In the genomic region with DNA sequence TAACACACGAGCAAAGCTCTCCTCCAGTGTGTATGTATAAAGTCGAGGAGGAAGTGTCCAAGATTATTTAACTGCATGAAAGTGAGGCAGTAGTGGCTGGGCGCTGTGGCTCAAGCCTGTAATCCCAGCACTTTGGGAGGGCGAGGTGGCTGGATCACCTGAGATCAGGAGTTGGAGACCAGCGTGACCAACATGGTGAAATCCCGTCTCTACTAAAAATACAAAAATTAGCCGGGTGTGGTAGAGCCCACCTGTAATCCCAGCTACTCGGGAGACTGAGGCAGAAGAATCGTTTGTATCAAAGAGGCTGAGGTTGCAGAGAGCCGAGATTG, we compare ENCODE assay signal across 11 cellular contexts. TPM values are rescaled to one million over a fixed set of nuclear protein-coding genes. Genes with fewer than 3 reads are reported as not detected.
DNase-seq lines count a peak whose midpoint lies in the region; ATAC-seq, FAIRE-seq and TF ChIP-seq lines count a peak whose summit lies in the region.
"Had no signal": no experiment of that assay in that cellular context is flagged by ENCODE, and none has a peak within 500 bp of the region (broad histone marks: within the 10 kb centered on the region; RNA-seq: fewer than 3 reads in every experiment).

No MANE protein-coding gene starts in this region.

- H3K36me3 ChIP-seq in HepG2 (replicated peaks in 1 of 2; ENCODE audit: control insufficient read depth in 1 of 2, insufficient read depth in 2 of 2, low read length in 2 of 2) (peaks cover 12 to 15% of the 10 kb centered on the region in 2 experiments; a peak in 4 of 5 replicates), right lobe of liver (peaks cover 0 to 11% (median 5%) of the 10 kb centered on the region in 4 donors), upper lobe of left lung (peaks cover 0 to 32% (median 16%) of the 10 kb centered on the region in 4 donors)

- in situ Hi-C loops in HepG2 (cut with HindIII; ENCODE audit: extremely low pct_ligation_motif_present, low pct_unique_long_range_greater_than_20kb) = loop anchor here (5.0 kb wide), 3 partner anchors 49 to 259 kb away; no protein-coding TSS in a partner anchor

- H3K4me1 Mint-ChIP-seq in T-helper 17 cell (peaks cover 24% of the 10 kb centered on the region), endothelial cell (ENCODE audit: unreplicated experiment) (peaks cover 17% of the 10 kb centered on the region)
- H3K4me1 Mint-ChIP-seq in stimulated activated naive CD8-positive, alpha-beta T cell treated with anti-CD3 and anti-CD28 coated beads, Interleukin-15, amount 100 ng/mL, for 72 hours = peaks cover 44% of the 10 kb centered on the region

- DNase-seq in HepG2 (ENCODE audit: low spot score) (no peak), right lobe of liver (no peak), T-helper 17 cell (no peak), endothelial cell (ENCODE audit: low spot score) (no peak), dedifferentiated amniotic fluid mesenchymal stem cell (ENCODE audit: extremely low spot score) (no peak), upper lobe of left lung (no peak)
- no peak for DNase-seq in stimulated activated naive CD8-positive, alpha-beta T cell treated with anti-CD3 and anti-CD28 coated beads, Interleukin-15, amount 100 ng/mL, for 72 hours

- CTCF ChIA-PET in HepG2 (lab: Yijun Ruan, JAX; ENCODE audit: low intra/inter-chr PET ratio, low total read pairs) = interaction anchor here (0.7 to 3.0 kb wide), 8 partner anchors 15 to 262 kb away, joined by 3 to 58 read pairs (median 8); partner anchors contain the start of genes ZNF700 and ZNF763

- H2AFZ ChIP-seq in HepG2 (ENCODE audit: low read length) = no peak overlapping the region

- H3K4me2 ChIP-seq in HepG2 (ENCODE audit: low read depth, low read length) = no peak overlapping the region

- H4K20me1 ChIP-seq in HepG2 (ENCODE audit: insufficient read depth, low read length) = no peaks in the 10 kb centered on the region

- H3K27ac Mint-ChIP-seq in T-helper 17 cell (no peak overlapping the region), endothelial cell (ENCODE audit: unreplicated experiment) (peak overlapping the region; percentile 97)
- H3K27ac Mint-ChIP-seq in stimulated activated naive CD8-positive, alpha-beta T cell treated with anti-CD3 and anti-CD28 coated beads, Interleukin-15, amount 100 ng/mL, for 72 hours = peak overlapping the region in 1 of 2 donors; percentile 81

- H3K36me3 Mint-ChIP-seq in T-helper 17 cell (ENCODE audit: low read depth) (peaks cover 10% of the 10 kb centered on the region), endothelial cell (ENCODE audit: low read depth, unreplicated experiment) (peaks cover 49% of the 10 kb centered on the region)

- H3K4me3 Mint-ChIP-seq in T-helper 17 cell (peak overlapping the region; percentile 97), endothelial cell (ENCODE audit: unreplicated experiment) (peak overlapping the region; percentile 93)
- H3K4me3 Mint-ChIP-seq in stimulated activated naive CD8-positive, alpha-beta T cell treated with anti-CD3 and anti-CD28 coated beads, Interleukin-15, amount 100 ng/mL, for 72 hours = peak overlapping the region; percentile 95 to 97

- no peak overlapping the region for H3K9ac ChIP-seq in HepG2 (ENCODE audit: insufficient read depth, low read depth, low read length)

- no peak overlapping the region for H3K27ac ChIP-seq in HepG2 (ENCODE audit: extremely low read length, insufficient read depth, low read length)
- H3K27ac ChIP-seq in right lobe of liver = no peak overlapping the region
- H3K27ac ChIP-seq in upper lobe of left lung = no peak overlapping the region

- TF ChIP-seq POLR2A in HepG2 (IDR thresholded peaks at IDR 0.05; ENCODE audit: insufficient read depth in 1 of 2, low read depth in 2 of 2, low read length in 2 of 2) (0 out of 4 replicates have a peak, but pooled peaks of 1 of the 2 experiments have one; percentile 15), right lobe of liver (IDR thresholded peaks at IDR 0.05) (no peak), upper lobe of left lung (IDR thresholded peaks at IDR 0.05) (no peak)

- no peak for FAIRE-seq in HepG2 (lab: Jason Lieb, UNC)

- no peak for ATAC-seq in HepG2
- no peak for ATAC-seq in right lobe of liver
- no peak for ATAC-seq in T-helper 17 cell
- ATAC-seq in stimulated activated naive CD8-positive, alpha-beta T cell treated with anti-CD3 and anti-CD28 coated beads, Interleukin-15, amount 100 ng/mL, for 72 hours = no peak
- ATAC-seq in GM19463 (IDR thresholded peaks at IDR 0.05; ENCODE audit: unreplicated experiment) = no peak
- no peak for ATAC-seq in upper lobe of left lung (ENCODE audit: low FRiP score in 2 of 2)

- no peaks in the 10 kb centered on the region; a peak in 1 of 5 replicates for H3K27me3 ChIP-seq in HepG2 (ENCODE audit: control insufficient read depth in 1 of 2, insufficient read depth in 2 of 2, low read length in 2 of 2)
- H3K27me3 ChIP-seq in right lobe of liver = no peaks in the 10 kb centered on the region
- H3K27me3 ChIP-seq in upper lobe of left lung = no peaks in the 10 kb centered on the region
- H3K27me3 ChIP-seq: ascending aorta, heart left ventricle, left lung had no signal

- H3K4me1 ChIP-seq in HepG2 (ENCODE audit: insufficient read depth, low read length) (peaks cover 23% of the 10 kb centered on the region), right lobe of liver (peaks cover 0 to 6% (median 1%) of the 10 kb centered on the region in 4 donors), upper lobe of left lung (peaks cover 16 to 28% (median 24%) of the 10 kb centered on the region in 4 donors)

- no peak for TF ChIP-seq EP300 in HepG2 (IDR thresholded peaks at IDR 0.05; ENCODE audit: low read depth in 2 of 2, low read length in 2 of 2)
- no peak for TF ChIP-seq EP300 in HepG2 (CRISPR knock-in tag; IDR thresholded peaks at IDR 0.05; ENCODE audit: borderline replicate concordance)
- no peak for TF ChIP-seq EP300 in upper lobe of left lung (IDR thresholded peaks at IDR 0.05)

- no peaks in the 10 kb centered on the region for H3K27me3 Mint-ChIP-seq in T-helper 17 cell
- peaks cover 5% of the 10 kb centered on the region for H3K27me3 Mint-ChIP-seq in endothelial cell (ENCODE audit: unreplicated experiment)
- H3K27me3 Mint-ChIP-seq in stimulated activated naive CD8-positive, alpha-beta T cell treated with anti-CD3 and anti-CD28 coated beads, Interleukin-15, amount 100 ng/mL, for 72 hours = no peaks in the 10 kb centered on the region

- H3K4me3 ChIP-seq in HepG2 (replicated peaks in 1 of 3; ENCODE audit: insufficient read depth in 1 of 3, low read depth in 2 of 3, low read length in 3 of 3) = no peak overlapping the region
- no peak overlapping the region for H3K4me3 ChIP-seq in right lobe of liver
- no peak overlapping the region for H3K4me3 ChIP-seq in upper lobe of left lung

- peaks cover 8% of the 10 kb centered on the region for H3K9me3 Mint-ChIP-seq in endothelial cell (ENCODE audit: unreplicated experiment)
- H3K9me3 Mint-ChIP-seq in stimulated activated naive CD8-positive, alpha-beta T cell treated with anti-CD3 and anti-CD28 coated beads, Interleukin-15, amount 100 ng/mL, for 72 hours = peaks cover 19 to 22% of the 10 kb centered on the region in 2 donors

- H3K79me2 ChIP-seq in HepG2 (ENCODE audit: insufficient read depth, low read length) = peaks cover 17% of the 10 kb centered on the region

- BruUV-seq in HepG2 (replicated peaks; lab: Mats Ljungman, UMichigan) = no TSS peak

- H3K9me3 ChIP-seq in HepG2 (ENCODE audit: low read length) (no peaks in the 10 kb centered on the region), right lobe of liver (peaks cover 0 to 3% (median 0%) of the 10 kb centered on the region in 4 donors), T-helper 17 cell (ENCODE audit: control insufficient read depth, low read length, poor library complexity, severe bottlenecking) (no peaks in the 10 kb centered on the region), upper lobe of left lung (peaks cover 0 to 10% (median 6%) of the 10 kb centered on the region in 4 donors)
- H3K9me3 ChIP-seq: ascending aorta had no signal

- TF ChIP-seq CTCF in HepG2 (CRISPR knock-in tag; IDR thresholded peaks at IDR 0.05) (no peak), right lobe of liver (IDR thresholded peaks at IDR 0.05) (no peak), endothelial cell (IDR thresholded peaks at IDR 0.05; ENCODE audit: unreplicated experiment) (peak; percentile 47), upper lobe of left lung (IDR thresholded peaks at IDR 0.05) (no peak)

- TF ChIP-seq RAD21 in HepG2 (CRISPR knock-in tag; IDR thresholded peaks at IDR 0.05) = no peak

- POLR2A ChIA-PET in HepG2 (lab: Yijun Ruan, JAX) = interaction anchor here (1.4 to 2.7 kb wide), 6 partner anchors 15 to 217 kb away, joined by 4 to 24 read pairs (median 14); partner anchors contain the start of genes ZNF136, ZNF625 and ZNF700

- 61% methylated on average over 10 of the region's 10 CpGs for WGBS in HepG2 (ENCODE audit: low lambda C conversion rate)
- 53% methylated on average over 10 of the region's 10 CpGs for WGBS in right lobe of liver (ENCODE audit: insufficient coverage, low coverage, low lambda C conversion rate, missing lambda C conversion rate)
- 55 to 71% methylated on average over 9 to 10 of the region's 10 CpGs for WGBS in upper lobe of left lung, 2 donors

- intact Hi-C loops in HepG2 (cut with micrococcal nuclease; ENCODE audit: unreplicated experiment) = loop anchor here (1.0 to 5.0 kb wide), 5 partner anchors 50 to 344 kb away; partner anchors contain the start of genes ZNF491 and ZNF763
- intact Hi-C loops in right lobe of liver (cut with DNase I) = loop anchor here in 1 of 2 donors (10.0 kb wide), 2 partner anchors 87 to 257 kb away; partner anchors contain the start of genes ZNF69 and ZNF878

RNA-seq across cellular contexts. Expression of gene ZNF20, which starts 1.2 kb away (rescaled TPM):
- total RNA-seq in HepG2 (2016; rRNA removed; fragmentation: Illumina TruSeq; extraction: Trizol) = 8.0 and 9.7 TPM in 2 replicates
- total RNA-seq in HepG2 (2016; cell fraction: cytosol; rRNA removed; fragmentation: Illumina TruSeq; extraction: Trizol; ENCODE audit: low read depth) = 2.7 and 3.1 TPM in 2 replicates
- 5.1 and 6.9 TPM in 2 replicates for total RNA-seq in HepG2 (2016; cell fraction: insoluble cytoplasmic fraction; rRNA removed; fragmentation: Illumina TruSeq; extraction: Trizol)
- total RNA-seq in HepG2 (2016; cell fraction: membrane; rRNA removed; fragmentation: Illumina TruSeq; extraction: Trizol) = 3.9 and 4.1 TPM in 2 replicates
- total RNA-seq in HepG2 (2016; cell fraction: nucleus; rRNA removed; fragmentation: Illumina TruSeq; extraction: Trizol) = 8.4 and 11.2 TPM in 2 replicates
- 1.6 and 2.1 TPM in 2 replicates for polyA plus RNA-seq in HepG2 (2011; rRNA removed)
- 0.81 and 1.1 TPM in 2 replicates for polyA plus RNA-seq in HepG2 (2011; cell fraction: cytosol; rRNA removed)
- 1.2 and 2.1 TPM in 2 replicates for polyA plus RNA-seq in HepG2 (2011; cell fraction: nucleus; rRNA removed)
- polyA plus RNA-seq in HepG2 (2012) = 0.87 and 2.7 TPM in 2 replicates
- polyA plus RNA-seq in HepG2 (2016; cell fraction: cytosol; fragmentation: Illumina TruSeq; extraction: Trizol; ENCODE audit: low read depth) = 1.1 and 1.2 TPM in 2 replicates
- polyA plus RNA-seq in HepG2 (2016; cell fraction: insoluble cytoplasmic fraction; fragmentation: Illumina TruSeq; extraction: Trizol; ENCODE audit: low read depth) = 3.1 and 3.2 TPM in 2 replicates
- 0.98 and 1.8 TPM in 2 replicates for polyA plus RNA-seq in HepG2 (2016; cell fraction: membrane; fragmentation: Illumina TruSeq; extraction: Trizol; ENCODE audit: low read depth)
- polyA plus RNA-seq in HepG2 (2016; cell fraction: nucleus; fragmentation: Illumina TruSeq; extraction: Trizol; ENCODE audit: insufficient read depth, low read depth) = 1.9 and 6.8 TPM in 2 replicates
- polyA minus RNA-seq in HepG2 (2011; rRNA and poly(A)+ RNA removed; ENCODE audit: low replicate concordance) = 0.44 and 2.9 TPM in 2 replicates
- polyA minus RNA-seq in HepG2 (2011; cell fraction: cytosol; rRNA and poly(A)+ RNA removed) = 3.0 and 3.2 TPM in 2 replicates
- polyA minus RNA-seq in HepG2 (2011; cell fraction: nucleus; rRNA and poly(A)+ RNA removed) = 5.0 and 6.2 TPM in 2 replicates
- total RNA-seq in right lobe of liver = 1 to 10 TPM in 5 of 6 experiments, under 1 TPM in 1; 0.98 to 2.7 (median 1.5) TPM
- 1 to 10 TPM; 1.3 to 1.6 TPM for total RNA-seq in T-helper 17 cell
- total RNA-seq in endothelial cell (ENCODE audit: unreplicated experiment) = 6.2 TPM
- total RNA-seq in upper lobe of left lung = 1 to 10 TPM in 5 of 6 donors, not detected in 1; 1.9 to 5.4 (median 4.1) TPM

RNA-seq across cellular contexts. Expression of gene ZNF625, which starts 15.2 kb away (rescaled TPM):
- total RNA-seq in HepG2 (2016; rRNA removed; fragmentation: Illumina TruSeq; extraction: Trizol) = 12.2 and 17.7 TPM in 2 replicates
- total RNA-seq in HepG2 (2016; cell fraction: cytosol; rRNA removed; fragmentation: Illumina TruSeq; extraction: Trizol; ENCODE audit: low read depth) = 4.0 and 5.6 TPM in 2 replicates
- 12.8 and 16.1 TPM in 2 replicates for total RNA-seq in HepG2 (2016; cell fraction: insoluble cytoplasmic fraction; rRNA removed; fragmentation: Illumina TruSeq; extraction: Trizol)
- 8.5 and 10.2 TPM in 2 replicates for total RNA-seq in HepG2 (2016; cell fraction: membrane; rRNA removed; fragmentation: Illumina TruSeq; extraction: Trizol)
- total RNA-seq in HepG2 (2016; cell fraction: nucleus; rRNA removed; fragmentation: Illumina TruSeq; extraction: Trizol) = 11.3 and 11.7 TPM in 2 replicates
- polyA plus RNA-seq in HepG2 (2011; rRNA removed) = 1.7 and 1.8 TPM in 2 replicates
- polyA plus RNA-seq in HepG2 (2011; cell fraction: cytosol; rRNA removed) = 0.75 and 1.1 TPM in 2 replicates
- polyA plus RNA-seq in HepG2 (2011; cell fraction: nucleus; rRNA removed) = 0.80 and 1.6 TPM in 2 replicates
- polyA plus RNA-seq in HepG2 (2012) = 0.97 and 2.8 TPM in 2 replicates
- polyA plus RNA-seq in HepG2 (2016; cell fraction: cytosol; fragmentation: Illumina TruSeq; extraction: Trizol; ENCODE audit: low read depth) = 0.83 and 0.84 TPM in 2 replicates
- polyA plus RNA-seq in HepG2 (2016; cell fraction: insoluble cytoplasmic fraction; fragmentation: Illumina TruSeq; extraction: Trizol; ENCODE audit: low read depth) = 4.9 and 5.1 TPM in 2 replicates
- polyA plus RNA-seq in HepG2 (2016; cell fraction: membrane; fragmentation: Illumina TruSeq; extraction: Trizol; ENCODE audit: low read depth) = 0.44 and 2.1 TPM in 2 replicates
- polyA plus RNA-seq in HepG2 (2016; cell fraction: nucleus; fragmentation: Illumina TruSeq; extraction: Trizol; ENCODE audit: insufficient read depth, low read depth) = 6.4 and 8.2 TPM in 2 replicates
- polyA minus RNA-seq in HepG2 (2011; rRNA and poly(A)+ RNA removed; ENCODE audit: low replicate concordance) = 2.5 TPM in 1 of 2 replicates, not detected in the other
- polyA minus RNA-seq in HepG2 (2011; cell fraction: cytosol; rRNA and poly(A)+ RNA removed) = 4.0 and 5.1 TPM in 2 replicates
- 6.4 and 11.6 TPM in 2 replicates for polyA minus RNA-seq in HepG2 (2011; cell fraction: nucleus; rRNA and poly(A)+ RNA removed)
- 1 to 10 TPM in 4 of 6 experiments, under 1 TPM in 2; 0.57 to 1.8 (median 1.4) TPM for total RNA-seq in right lobe of liver
- 1 to 10 TPM in 1 of 2 donors, under 1 TPM in 1; 0.75 to 1.4 TPM for total RNA-seq in T-helper 17 cell
- total RNA-seq in endothelial cell (ENCODE audit: unreplicated experiment) = 26.7 TPM
- 1 to 10 TPM; 3.0 to 9.8 (median 5.0) TPM for total RNA-seq in upper lobe of left lung

RNA-seq across cellular contexts. Expression of gene ZNF136, which starts 21.5 kb away (rescaled TPM):
- total RNA-seq in HepG2 (2016; rRNA removed; fragmentation: Illumina TruSeq; extraction: Trizol) (10.2 and 16.6 TPM in 2 replicates), right lobe of liver (1 to 10 TPM; 1.3 to 3.9 (median 2.2) TPM), T-helper 17 cell (10 to 100 TPM; 26.9 to 32.0 TPM), endothelial cell (ENCODE audit: unreplicated experiment) (12.4 TPM), upper lobe of left lung (10 to 100 TPM in 2 of 6 donors, 1 to 10 TPM in 4; 5.7 to 15.2 (median 9.2) TPM)
- 0.91 and 1.9 TPM in 2 replicates for total RNA-seq in HepG2 (2016; cell fraction: cytosol; rRNA removed; fragmentation: Illumina TruSeq; extraction: Trizol; ENCODE audit: low read depth)
- total RNA-seq in HepG2 (2016; cell fraction: insoluble cytoplasmic fraction; rRNA removed; fragmentation: Illumina TruSeq; extraction: Trizol) = 9.2 and 18.5 TPM in 2 replicates
- total RNA-seq in HepG2 (2016; cell fraction: membrane; rRNA removed; fragmentation: Illumina TruSeq; extraction: Trizol) = 4.5 and 5.0 TPM in 2 replicates
- 8.1 and 11.9 TPM in 2 replicates for total RNA-seq in HepG2 (2016; cell fraction: nucleus; rRNA removed; fragmentation: Illumina TruSeq; extraction: Trizol)
- 1.8 and 2.5 TPM in 2 replicates for polyA plus RNA-seq in HepG2 (2011; rRNA removed)
- 0.97 and 1.4 TPM in 2 replicates for polyA plus RNA-seq in HepG2 (2011; cell fraction: cytosol; rRNA removed)
- 1.2 and 1.5 TPM in 2 replicates for polyA plus RNA-seq in HepG2 (2011; cell fraction: nucleus; rRNA removed)
- polyA plus RNA-seq in HepG2 (2012) = 2.4 and 4.4 TPM in 2 replicates
- polyA plus RNA-seq in HepG2 (2016; cell fraction: cytosol; fragmentation: Illumina TruSeq; extraction: Trizol; ENCODE audit: low read depth) = 0.11 and 0.18 TPM in 2 replicates
- polyA plus RNA-seq in HepG2 (2016; cell fraction: insoluble cytoplasmic fraction; fragmentation: Illumina TruSeq; extraction: Trizol; ENCODE audit: low read depth) = 6.4 and 8.7 TPM in 2 replicates
- 0.77 and 0.81 TPM in 2 replicates for polyA plus RNA-seq in HepG2 (2016; cell fraction: membrane; fragmentation: Illumina TruSeq; extraction: Trizol; ENCODE audit: low read depth)
- polyA plus RNA-seq in HepG2 (2016; cell fraction: nucleus; fragmentation: Illumina TruSeq; extraction: Trizol; ENCODE audit: insufficient read depth, low read depth) = 7.5 and 9.6 TPM in 2 replicates
- polyA minus RNA-seq in HepG2 (2011; rRNA and poly(A)+ RNA removed; ENCODE audit: low replicate concordance) = 1.7 and 2.6 TPM in 2 replicates
- polyA minus RNA-seq in HepG2 (2011; cell fraction: cytosol; rRNA and poly(A)+ RNA removed) = 4.0 and 4.6 TPM in 2 replicates
- polyA minus RNA-seq in HepG2 (2011; cell fraction: nucleus; rRNA and poly(A)+ RNA removed) = 12.9 and 13.3 TPM in 2 replicates
